23 cellular contexts compared by ENCODE assay signal in the genomic region with DNA sequence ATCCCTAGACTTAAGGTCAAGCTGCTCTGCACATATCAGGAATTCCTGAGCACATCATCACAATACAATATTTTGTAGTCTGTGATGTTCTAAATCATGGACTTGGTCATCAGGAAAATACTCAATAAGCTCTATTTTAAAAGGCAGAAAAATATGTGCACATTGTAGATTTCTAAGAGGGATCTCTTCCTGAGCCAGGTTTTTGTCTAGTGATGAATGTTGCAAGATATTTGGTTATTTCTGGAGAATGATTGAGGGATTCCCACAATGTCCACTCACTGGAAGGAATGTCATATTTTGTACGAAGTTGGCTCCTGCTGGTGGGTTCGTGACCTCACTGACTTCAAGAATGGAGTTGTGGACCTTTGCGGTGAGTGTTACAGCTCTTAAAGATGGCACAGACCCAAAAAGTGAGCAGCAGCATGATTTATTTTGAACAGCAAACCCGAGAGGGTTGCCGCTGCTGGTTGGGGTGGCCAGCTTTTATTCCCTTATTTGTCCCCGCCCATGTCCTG.
A peak's percentile ranks its signal among the peaks of the same experiment; 100 is the strongest.
DNase-seq lines count a peak whose midpoint lies in the region; ATAC-seq and TF ChIP-seq lines count a peak whose summit lies in the region.
"Had no signal": no experiment of that assay in that cellular context is flagged by ENCODE, and none has a peak within 500 bp of the region (broad histone marks: within the 10 kb centered on the region; RNA-seq: fewer than 3 reads in every experiment).

No MANE protein-coding gene starts in this region.

- H4K20me1 ChIP-seq in smooth muscle cell (ENCODE audit: low read depth) = no peaks in the 10 kb centered on the region

- H3K27me3 ChIP-seq in brain microvascular endothelial cell (replicated peaks) (no peaks in the 10 kb centered on the region), smooth muscle cell (ENCODE audit: low read depth) (no peaks in the 10 kb centered on the region)
- H3K27me3 ChIP-seq: BE2C, MG63 had no signal

- no peak for ATAC-seq in GM18909 (IDR thresholded peaks at IDR 0.05; ENCODE audit: poor library complexity, unreplicated experiment)

- no peak overlapping the region for H3K9ac ChIP-seq in smooth muscle cell (ENCODE audit: low read depth)
- H3K9ac ChIP-seq: KMS-11 had no signal

- H3K4me3 ChIP-seq in brain microvascular endothelial cell (ENCODE audit: low read depth, low read length) (no peak overlapping the region), smooth muscle cell (no peak overlapping the region)
- H3K4me3 ChIP-seq: MG63, SK-N-MC had no signal

- no peaks in the 10 kb centered on the region for H3K36me3 Mint-ChIP-seq in glutamatergic neuron (ENCODE audit: unreplicated experiment)

- H3K4me1 ChIP-seq in smooth muscle cell (ENCODE audit: low read depth) = no peaks in the 10 kb centered on the region
- H3K4me1 ChIP-seq: BE2C had no signal

- TF ChIP-seq CTCF in brain microvascular endothelial cell (IDR thresholded peaks at IDR 0.05; ENCODE audit: low read depth, low read length, missing control alignments) (no peak), smooth muscle cell (IDR thresholded peaks at IDR 0.05; ENCODE audit: borderline replicate concordance, insufficient read depth, poor library complexity, severe bottlenecking) (no peak), glutamatergic neuron (IDR thresholded peaks at IDR 0.05; ENCODE audit: partially characterized antibody, unreplicated experiment) (no peak)

- in situ Hi-C loops in brain microvascular endothelial cell (cut with HindIII; ENCODE audit: low pct_ligation_motif_present, low sequenced_read_pairs) = no loop called here

- H3K4me3 Mint-ChIP-seq in glutamatergic neuron (ENCODE audit: unreplicated experiment) = no peak overlapping the region

- no peaks in the 10 kb centered on the region for H3K4me1 Mint-ChIP-seq in glutamatergic neuron (ENCODE audit: low read depth, unreplicated experiment)

- no peaks in the 10 kb centered on the region for H3K9me3 ChIP-seq in smooth muscle cell (replicated peaks; ENCODE audit: low read depth)
- H3K9me3 ChIP-seq: BE2C, MG63 had no signal

- H2AFZ ChIP-seq in smooth muscle cell (ENCODE audit: low read depth) = no peak overlapping the region

- peak overlapping the region; percentile 8 for H3K4me2 ChIP-seq in smooth muscle cell
- H3K4me2 ChIP-seq: KMS-11 had no signal

- H3K27me3 Mint-ChIP-seq in glutamatergic neuron (ENCODE audit: unreplicated experiment) = no peaks in the 10 kb centered on the region

- 80% methylated on average over 6 of the region's 6 CpGs for WGBS in smooth muscle cell (ENCODE audit: low lambda C conversion rate)

- H3K27ac ChIP-seq in brain microvascular endothelial cell = peak overlapping the region; percentile 16
- H3K27ac ChIP-seq in smooth muscle cell (ENCODE audit: low read depth) = no peak overlapping the region
- H3K27ac ChIP-seq: HL-60, KMS-11, SK-N-MC had no signal

- H3K9me3 Mint-ChIP-seq in glutamatergic neuron (ENCODE audit: unreplicated experiment) = no peaks in the 10 kb centered on the region

- H3K79me2 ChIP-seq in smooth muscle cell (ENCODE audit: low read depth) = no peaks in the 10 kb centered on the region

- no peak overlapping the region for H3K27ac Mint-ChIP-seq in glutamatergic neuron (ENCODE audit: unreplicated experiment)

- H3F3A ChIP-seq in smooth muscle cell (ENCODE audit: low read depth) = no peaks in the 10 kb centered on the region

- DNase-seq in NCI-H226 (peak; percentile 76), brain microvascular endothelial cell (peak; percentile 83), iris pigment epithelial cell (ENCODE audit: low read depth) (peak; percentile 92), smooth muscle cell (lab: John Stamatoyannopoulos, UW; ENCODE audit: unreplicated experiment) (no peak), DMS 273 treated with DMSO at 0.1 percent for 48 hours (lab: John Stamatoyannopoulos, UW) (no peak), glutamatergic neuron (no peak)
- DNase-seq: BE2C, DMS79, H7, IMR-90, MG63, NCI-H1417, NCI-H1694 treated with DMSO at 0.1 percent for 48 hours, NCI-H2081 treated with DMSO at 0.1 percent for 48 hours, NCI-H2171 treated with DMSO at 0.1 percent for 48 hours, NCI-H446 treated with DMSO at 0.1 percent for 48 hours, NCI-H526 treated with DMSO at 0.1 percent for 48 hours, OCI-M1, Right ventricle myocardium superior had no signal

- H3K36me3 ChIP-seq in brain microvascular endothelial cell (replicated peaks) = no peaks in the 10 kb centered on the region
- no peaks in the 10 kb centered on the region for H3K36me3 ChIP-seq in smooth muscle cell (ENCODE audit: low read depth)
- H3K36me3 ChIP-seq: BE2C, MG63 had no signal

Comparison
In these comparisons a context has a peak if more than half of its experiments do, and no peak if none do; other contexts are left out.
1. DNase-seq: peak in NCI-H226 (single experiment), brain microvascular endothelial cell (single experiment) and iris pigment epithelial cell (single experiment); none in smooth muscle cell (single experiment), DMS 273 treated with DMSO at 0.1 percent for 48 hours (single experiment) and glutamatergic neuron (single experiment).